ENCODE assay signal across 8 cellular contexts in genomic region chr17:57927048-57927723, GRCh38. TPM values are rescaled to one million over a fixed set of nuclear protein-coding genes. Genes with fewer than 3 reads are reported as not detected.
A peak's percentile ranks its signal among the peaks of the same experiment; 100 is the strongest.
DNase-seq lines count a peak whose midpoint lies in the region; FAIRE-seq and TF ChIP-seq lines count a peak whose summit lies in the region.

No MANE protein-coding gene starts in this region.

- no peaks in the 10 kb centered on the region for H3K9me3 ChIP-seq in osteoblast (ENCODE audit: low read depth, low read length)

- no peaks in the 10 kb centered on the region for H3K9me3 Mint-ChIP-seq in immature natural killer cell

- peaks cover 82% of the 10 kb centered on the region for H3K79me2 ChIP-seq in osteoblast (ENCODE audit: insufficient read depth, low read length)

- peaks cover 14 to 26% of the 10 kb centered on the region in 2 donors for H3K4me1 Mint-ChIP-seq in immature natural killer cell

- TF ChIP-seq CTCF in osteoblast (IDR thresholded peaks at IDR 0.05; ENCODE audit: extremely low read depth, low read depth, low read length) = no peak

- DNase-seq in DMS 273 treated with DMSO at 0.1 percent for 48 hours (lab: John Stamatoyannopoulos, UW) (peak; percentile 68), NCI-H526 treated with DMSO at 0.1 percent for 48 hours (lab: John Stamatoyannopoulos, UW) (peak; percentile 39), epithelial cell of prostate (ENCODE audit: low read depth, low spot score) (peak; percentile 14), osteoblast (ENCODE audit: insufficient read length, low spot score, missing footprints) (peak; percentile 98), NCI-H226 (no peak), SKM-1 treated with dmso at 0.1 percent for 144 hours (lab: John Stamatoyannopoulos, UW; ENCODE audit: unreplicated experiment) (no peak), urothelium cell line (ENCODE audit: low spot score) (no peak), immature natural killer cell (no peak)

- H2AFZ ChIP-seq in osteoblast (ENCODE audit: low read length) = no peak overlapping the region

- H3K4me2 ChIP-seq in osteoblast (ENCODE audit: insufficient read depth, low read length) = peak overlapping the region; percentile 51

- peaks cover 25% of the 10 kb centered on the region for H3K4me1 ChIP-seq in osteoblast (ENCODE audit: insufficient read depth, low read length)

- no peak overlapping the region for H3K27ac Mint-ChIP-seq in immature natural killer cell

- no peaks in the 10 kb centered on the region for H3K36me3 Mint-ChIP-seq in immature natural killer cell

- no peaks in the 10 kb centered on the region for H3K27me3 ChIP-seq in osteoblast (ENCODE audit: insufficient read depth, low read length)

- peaks cover 2% of the 10 kb centered on the region for H3K36me3 ChIP-seq in osteoblast (ENCODE audit: insufficient read depth, low read length)

- H3K27ac ChIP-seq in epithelial cell of prostate (no peak overlapping the region), osteoblast (ENCODE audit: low read depth, low read length) (no peak overlapping the region)

- H3K27me3 Mint-ChIP-seq in immature natural killer cell (ENCODE audit: low read depth in 3 of 3) = peaks cover 4 to 6% (median 6%) of the 10 kb centered on the region in 3 donors

- H3K4me3 Mint-ChIP-seq in immature natural killer cell = no peak overlapping the region

- H4K20me1 ChIP-seq in osteoblast (ENCODE audit: insufficient read depth, low read length) = peaks cover 62% of the 10 kb centered on the region

- no peak overlapping the region for H3K4me3 ChIP-seq in osteoblast (ENCODE audit: insufficient read depth, low read length)

- FAIRE-seq in urothelium cell line (lab: Jason Lieb, UNC) = no peak

RNA-seq across cellular contexts. Expression of gene CUEDC1, which starts 28.0 kb away (rescaled TPM):
- 21.0 and 22.4 TPM in 2 replicates for total RNA-seq in osteoblast
- polyA plus RNA-seq in immature natural killer cell = 1 to 10 TPM in 1 of 3 donors, under 1 TPM in 2; 0.43 to 2.5 (median 0.52) TPM

Comparison
In these comparisons a context has a peak if more than half of its experiments do, and no peak if none do; other contexts are left out.
1. DNase-seq: peak in DMS 273 treated with DMSO at 0.1 percent for 48 hours (single experiment), NCI-H526 treated with DMSO at 0.1 percent for 48 hours (single experiment), epithelial cell of prostate (single experiment) and osteoblast (single experiment); none in NCI-H226 (single experiment), SKM-1 treated with dmso at 0.1 percent for 144 hours (single experiment), urothelium cell line (single experiment) and immature natural killer cell (0 of 3).